27 cellular contexts compared by ENCODE assay signal in genomic region chr3:131393056-131393455, GRCh38.
"Had no signal": no experiment of that assay in that cellular context is flagged by ENCODE, and none has a peak within 500 bp of the region (broad histone marks: within the 10 kb centered on the region; RNA-seq: fewer than 3 reads in every experiment).

No MANE protein-coding gene starts in this region.

- H3K4me1 ChIP-seq: adrenal gland, breast epithelium, SJSA1 had no signal

- H3K4me3 ChIP-seq: adrenal gland, breast epithelium, SJSA1 had no signal

- ATAC-seq: activated CD4-positive, CD25-positive, alpha-beta regulatory T cell treated with anti-CD3 and anti-CD28 coated beads, Interleukin-2, amount 50 U/mL, for 24 hours; activated CD8-positive, alpha-beta T cell treated with anti-CD3 and anti-CD28 coated beads for 36 hours; activated T-cell treated with anti-CD3 and anti-CD28 coated beads, Interleukin-2, amount 50 U/mL, for 72 hours; Panc1 had no signal

- H3K27me3 ChIP-seq: adrenal gland, breast epithelium, SJSA1 had no signal

- H3K9ac ChIP-seq: KMS-11 had no signal

- H3K36me3 ChIP-seq: adrenal gland, breast epithelium, SJSA1 had no signal

- DNase-seq: activated CD4-positive, alpha-beta T cell treated with anti-CD3 and anti-CD28 coated beads for 4 hours; activated CD8-positive, alpha-beta memory T cell treated with anti-CD3 and anti-CD28 coated beads, Interleukin-2, amount 50 U/mL, for 4 hours; activated CD8-positive, alpha-beta T cell treated with anti-CD3 and anti-CD28 coated beads for 36 hours; activated gamma-delta T cell treated with Interleukin-2 at 50 U/mL for 16 hours; activated naive CD4-positive, alpha-beta T cell treated with anti-CD3 and anti-CD28 coated beads, Interleukin-2, amount 10 ng/mL, durations not matched to agents 7 days and 5 days; activated naive CD8-positive, alpha-beta T cell treated with anti-CD3 and anti-CD28 coated beads for 36 hours; activated T-cell treated with anti-CD3 and anti-CD28 coated beads, Interleukin-2, amount 50 U/mL, for 72 hours; adrenal gland; anterior cingulate cortex; caudate nucleus; NCI-H1092 treated with DMSO at 0.1 percent for 48 hours; NCI-H1417 treated with DMSO at 0.1 percent for 48 hours; NCI-H1694; NCI-H2029; NCI-H2107; NCI-H345; NCI-H510A; NCI-H526 treated with DMSO at 0.1 percent for 48 hours; NK-92 treated with Interleukin-12 subunit alpha and Interleukin-12 subunit beta, amount 100 ng/mL, for 24 hours; OCI-M1; Right ventricle myocardium superior; RPMI8226 had no signal

- H3K9me3 ChIP-seq: adrenal gland, breast epithelium, SJSA1 had no signal

- H3K27ac ChIP-seq: adrenal gland, breast epithelium, KMS-11, SJSA1 had no signal

- H3K4me2 ChIP-seq: KMS-11 had no signal
